In the genomic region with DNA sequence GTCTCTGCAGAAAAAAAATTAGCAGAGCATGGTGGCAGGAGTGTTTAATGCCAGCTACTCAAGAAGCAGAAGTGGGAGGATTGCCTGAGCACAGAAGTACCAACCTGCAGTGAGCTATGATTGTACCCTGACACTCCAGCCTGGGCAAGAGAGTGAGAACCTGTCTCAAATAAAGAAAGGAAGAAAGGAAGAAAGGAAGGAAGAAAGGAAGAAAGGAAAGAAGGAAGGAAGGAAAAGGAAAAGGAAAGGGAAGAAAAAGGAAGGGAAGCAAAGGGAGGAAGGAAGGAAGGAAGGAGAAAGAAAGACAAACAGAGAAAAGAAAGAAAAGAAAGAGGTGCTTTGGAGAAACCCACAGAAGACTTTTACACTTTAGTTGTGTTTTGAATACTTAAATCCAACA, we compare ENCODE assay signal across 36 cellular contexts.
"Had no signal": no experiment of that assay in that cellular context is flagged by ENCODE, and none has a peak within 500 bp of the region (broad histone marks: within the 10 kb centered on the region; RNA-seq: fewer than 3 reads in every experiment).

No MANE protein-coding gene starts in this region.

- H3K27ac Mint-ChIP-seq: activated B cell treated with CpG ODN at 0.5 μM for 24 hours; activated CD4-positive, alpha-beta memory T cell treated with anti-CD3 and anti-CD28 coated beads for 36 hours; activated CD4-positive, alpha-beta T cell treated with anti-CD3 and anti-CD28 coated beads, Interleukin-2, amount 10 ng/mL, durations not matched to agents 24 days and 14 days; activated CD8-positive, alpha-beta T cell treated with anti-CD3 and anti-CD28 coated beads for 36 hours; activated naive CD4-positive, alpha-beta T cell treated with anti-CD3 and anti-CD28 coated beads, Interleukin-2, amount 10 ng/mL, durations not matched to agents 7 days and 5 days; activated naive CD4-positive, alpha-beta T cell treated with anti-CD3 and anti-CD28 coated beads, Interleukin-2, amount 50 U/mL, for 24 hours; activated naive CD8-positive, alpha-beta T cell; activated naive CD8-positive, alpha-beta T cell treated with anti-CD3 and anti-CD28 coated beads, Interleukin-2, amount 10 ng/mL, durations not matched to agents 7 days and 5 days; activated naive CD8-positive, alpha-beta T cell treated with anti-CD3 and anti-CD28 coated beads, Interleukin-2, amount 50 U/mL, for 24 hours; activated T-cell treated with anti-CD3 and anti-CD28 coated beads, Interleukin-2, amount 50 U/mL, for 72 hours; activated T-helper 1 cell treated with anti-CD3 and anti-CD28 coated beads, Interleukin-12 subunit alpha, Interleukin-12 subunit beta, Interleukin-2, Interleukin-4 antibody, amounts not matched to agents 30 ng/mL and 10 ng/mL and 1 ng/mL, durations not matched to agents 14 hours and 24 hours and 36 hours; activated T-helper 17 cell treated with anti-CD3 and anti-CD28 coated beads, Interleukin-2, amount 50 U/mL, for 72 hours; brain; T-helper 1 cell treated with Interleukin-12 subunit alpha and Interleukin-12 subunit beta and Interleukin-4 antibody, amounts not matched to agents 30 μg/mL and 1 μg/mL, for 36 hours; T-helper 2 cell treated with Interferon-gamma antibody and Interleukin-4, amounts not matched to agents 5 μg/mL and 100 μg/mL, for 36 hours had no signal

- H3K4me3 ChIP-seq: ascending aorta, cardiac muscle cell had no signal

- H3K4me3 Mint-ChIP-seq: activated B cell treated with CpG ODN at 0.5 μM for 24 hours; activated CD4-positive, alpha-beta memory T cell treated with anti-CD3 and anti-CD28 coated beads for 36 hours; activated CD4-positive, alpha-beta T cell treated with anti-CD3 and anti-CD28 coated beads, Interleukin-2, amount 10 ng/mL, durations not matched to agents 24 days and 14 days; activated CD8-positive, alpha-beta T cell treated with anti-CD3 and anti-CD28 coated beads for 36 hours; activated naive CD4-positive, alpha-beta T cell treated with anti-CD3 and anti-CD28 coated beads, Interleukin-2, amount 10 ng/mL, durations not matched to agents 7 days and 5 days; activated naive CD4-positive, alpha-beta T cell treated with anti-CD3 and anti-CD28 coated beads, Interleukin-2, amount 50 U/mL, for 24 hours; activated naive CD8-positive, alpha-beta T cell; activated naive CD8-positive, alpha-beta T cell treated with anti-CD3 and anti-CD28 coated beads, Interleukin-2, amount 10 ng/mL, durations not matched to agents 7 days and 5 days; activated naive CD8-positive, alpha-beta T cell treated with anti-CD3 and anti-CD28 coated beads, Interleukin-2, amount 50 U/mL, for 24 hours; activated T-cell treated with anti-CD3 and anti-CD28 coated beads, Interleukin-2, amount 50 U/mL, for 4 hours; activated T-cell treated with anti-CD3 and anti-CD28 coated beads, Interleukin-2, amount 50 U/mL, for 72 hours; activated T-helper 1 cell treated with anti-CD3 and anti-CD28 coated beads, Interleukin-12 subunit alpha, Interleukin-12 subunit beta, Interleukin-2, Interleukin-4 antibody, amounts not matched to agents 30 ng/mL and 10 ng/mL and 1 ng/mL, durations not matched to agents 14 hours and 24 hours and 36 hours; activated T-helper 17 cell treated with anti-CD3 and anti-CD28 coated beads, Interleukin-2, amount 50 U/mL, for 72 hours; brain; T-helper 1 cell treated with Interleukin-12 subunit alpha and Interleukin-12 subunit beta and Interleukin-4 antibody, amounts not matched to agents 30 μg/mL and 1 μg/mL, for 36 hours; T-helper 2 cell treated with Interferon-gamma antibody and Interleukin-4, amounts not matched to agents 5 μg/mL and 100 μg/mL, for 36 hours had no signal

- H3K4me1 Mint-ChIP-seq: activated B cell treated with CpG ODN at 0.5 μM for 24 hours; activated CD4-positive, alpha-beta T cell treated with anti-CD3 and anti-CD28 coated beads, Interleukin-2, amount 10 ng/mL, durations not matched to agents 24 days and 14 days; activated naive CD4-positive, alpha-beta T cell treated with anti-CD3 and anti-CD28 coated beads, Interleukin-2, amount 10 ng/mL, durations not matched to agents 7 days and 5 days; activated naive CD4-positive, alpha-beta T cell treated with anti-CD3 and anti-CD28 coated beads, Interleukin-2, amount 50 U/mL, for 24 hours; activated naive CD8-positive, alpha-beta T cell treated with anti-CD3 and anti-CD28 coated beads, Interleukin-2, amount 10 ng/mL, durations not matched to agents 7 days and 5 days; activated naive CD8-positive, alpha-beta T cell treated with anti-CD3 and anti-CD28 coated beads, Interleukin-2, amount 50 U/mL, for 24 hours; activated T-helper 17 cell treated with anti-CD3 and anti-CD28 coated beads, Interleukin-2, amount 50 U/mL, for 72 hours; brain had no signal

- H3K4me1 ChIP-seq: ascending aorta had no signal

- H3K27ac ChIP-seq: ascending aorta, cardiac muscle cell, VCaP had no signal

- H3K36me3 ChIP-seq: ascending aorta, cardiac muscle cell had no signal

- DNase-seq: activated B cell treated with CpG ODN at 0.5 μM for 24 hours; activated CD4-positive, alpha-beta memory T cell treated with anti-CD3 and anti-CD28 coated beads for 36 hours; activated CD4-positive, alpha-beta T cell treated with anti-CD3 and anti-CD28 coated beads for 4 hours; activated CD4-positive, alpha-beta T cell treated with anti-CD3 and anti-CD28 coated beads, Interleukin-2, amount 50 U/mL, for 1 hour; activated CD4-positive, alpha-beta T cell treated with anti-CD3 and anti-CD28 coated beads, Interleukin-2, amount 50 U/mL, for 4 hours; activated CD4-positive, CD25-positive, alpha-beta regulatory T cell treated with anti-CD3 and anti-CD28 coated beads, Interleukin-2, amount 50 U/mL, for 72 hours; activated CD8-positive, alpha-beta memory T cell treated with anti-CD3 and anti-CD28 coated beads, Interleukin-2, amount 50 U/mL, for 4 hours; activated CD8-positive, alpha-beta T cell treated with anti-CD3 and anti-CD28 coated beads for 36 hours; activated gamma-delta T cell; activated naive CD4-positive, alpha-beta T cell treated with anti-CD3 and anti-CD28 coated beads, Interleukin-2, amount 10 ng/mL, durations not matched to agents 7 days and 5 days; activated naive CD4-positive, alpha-beta T cell treated with Interleukin-2 at 50 U/mL for 16 hours; activated naive CD8-positive, alpha-beta T cell treated with anti-CD3 and anti-CD28 coated beads, Interleukin-2, amount 10 ng/mL, durations not matched to agents 7 days and 5 days; activated naive CD8-positive, alpha-beta T cell treated with anti-CD3 and anti-CD28 coated beads, Interleukin-2, amount 50 U/mL, for 24 hours; activated T-cell treated with anti-CD3 and anti-CD28 coated beads for 4 hours; activated T-cell treated with anti-CD3 and anti-CD28 coated beads, Interleukin-2, amount 50 U/mL, for 1 hour; activated T-cell treated with anti-CD3 and anti-CD28 coated beads, Interleukin-2, amount 50 U/mL, for 4 hours; activated T-cell treated with anti-CD3 and anti-CD28 coated beads, Interleukin-2, amount 50 U/mL, for 72 hours; amygdala; anterior cingulate cortex; central memory CD4-positive, alpha-beta T cell; T-helper 1 cell; T-helper 2 cell; T-helper 9 cell had no signal

- H3K36me3 Mint-ChIP-seq: activated CD4-positive, alpha-beta memory T cell treated with anti-CD3 and anti-CD28 coated beads for 36 hours; activated naive CD4-positive, alpha-beta T cell treated with anti-CD3 and anti-CD28 coated beads, Interleukin-2, amount 10 ng/mL, durations not matched to agents 7 days and 5 days; brain had no signal

- FAIRE-seq: bronchial epithelial cell, TTC549 had no signal

- H3K9me3 Mint-ChIP-seq: activated CD4-positive, alpha-beta T cell treated with anti-CD3 and anti-CD28 coated beads, Interleukin-2, amount 10 ng/mL, durations not matched to agents 24 days and 14 days had no signal

- ATAC-seq: activated CD8-positive, alpha-beta T cell treated with anti-CD3 and anti-CD28 coated beads for 36 hours; activated naive CD8-positive, alpha-beta T cell treated with anti-CD3 and anti-CD28 coated beads, Interleukin-2, amount 50 U/mL, for 24 hours; activated T-cell treated with anti-CD3 and anti-CD28 coated beads, Interleukin-2, amount 50 U/mL, for 4 hours; activated T-cell treated with anti-CD3 and anti-CD28 coated beads, Interleukin-2, amount 50 U/mL, for 72 hours; activated T-helper 17 cell treated with anti-CD3 and anti-CD28 coated beads, Interleukin-2, amount 50 U/mL, for 72 hours had no signal

- H3K27me3 ChIP-seq: ascending aorta, cardiac muscle cell had no signal
